In the genomic region with DNA sequence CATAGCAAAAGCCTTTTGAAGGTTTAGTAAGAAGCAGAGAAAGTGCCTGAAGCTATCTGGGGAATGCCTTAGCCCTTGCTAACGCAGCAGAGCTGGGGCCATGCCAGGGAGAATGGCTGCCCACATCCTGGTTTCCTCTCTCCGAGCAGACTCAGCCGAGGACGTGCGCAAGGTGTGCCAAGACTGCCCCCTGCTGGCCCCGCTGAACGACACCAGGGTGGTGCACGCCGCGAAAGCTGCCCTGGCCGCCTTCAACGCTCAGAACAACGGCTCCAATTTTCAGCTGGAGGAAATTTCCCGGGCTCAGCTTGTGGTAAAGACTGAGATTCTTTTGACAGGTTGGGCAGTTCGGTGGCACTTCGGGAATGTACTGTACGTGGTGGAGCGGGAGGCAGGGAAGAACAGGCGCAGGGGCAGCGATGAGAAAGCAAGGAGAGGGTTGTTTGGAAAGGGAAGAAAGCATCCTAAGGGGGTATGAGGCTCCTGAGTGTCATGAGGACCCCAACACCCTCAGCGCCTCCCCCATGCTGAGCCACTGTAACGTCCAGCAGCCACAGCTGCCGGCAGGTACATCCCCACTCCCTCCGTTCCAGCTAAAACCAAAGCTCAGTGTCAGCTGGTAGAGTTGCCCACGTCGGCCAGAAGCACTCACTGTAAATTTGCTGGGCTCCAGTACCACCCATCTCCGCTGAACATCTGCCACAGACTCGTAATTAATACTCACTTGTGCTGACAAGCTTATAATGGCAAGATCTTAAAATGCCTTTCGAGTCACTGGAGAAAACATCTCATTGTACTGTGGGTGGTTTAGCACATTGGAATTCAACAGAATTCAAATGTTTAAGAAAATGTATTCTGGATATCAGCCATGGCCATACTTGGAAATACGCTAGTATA, we compare ENCODE assay signal across 1 cellular context.
TF ChIP-seq lines count a peak whose summit lies in the region.

No MANE protein-coding gene starts in this region.

TF ChIP-seq in HepG2, 621 proteins besides CTCF, POLR2A, EP300 and RAD21 (continued from another document and continues in another):
- TF ChIP-seq, protein P1, sequence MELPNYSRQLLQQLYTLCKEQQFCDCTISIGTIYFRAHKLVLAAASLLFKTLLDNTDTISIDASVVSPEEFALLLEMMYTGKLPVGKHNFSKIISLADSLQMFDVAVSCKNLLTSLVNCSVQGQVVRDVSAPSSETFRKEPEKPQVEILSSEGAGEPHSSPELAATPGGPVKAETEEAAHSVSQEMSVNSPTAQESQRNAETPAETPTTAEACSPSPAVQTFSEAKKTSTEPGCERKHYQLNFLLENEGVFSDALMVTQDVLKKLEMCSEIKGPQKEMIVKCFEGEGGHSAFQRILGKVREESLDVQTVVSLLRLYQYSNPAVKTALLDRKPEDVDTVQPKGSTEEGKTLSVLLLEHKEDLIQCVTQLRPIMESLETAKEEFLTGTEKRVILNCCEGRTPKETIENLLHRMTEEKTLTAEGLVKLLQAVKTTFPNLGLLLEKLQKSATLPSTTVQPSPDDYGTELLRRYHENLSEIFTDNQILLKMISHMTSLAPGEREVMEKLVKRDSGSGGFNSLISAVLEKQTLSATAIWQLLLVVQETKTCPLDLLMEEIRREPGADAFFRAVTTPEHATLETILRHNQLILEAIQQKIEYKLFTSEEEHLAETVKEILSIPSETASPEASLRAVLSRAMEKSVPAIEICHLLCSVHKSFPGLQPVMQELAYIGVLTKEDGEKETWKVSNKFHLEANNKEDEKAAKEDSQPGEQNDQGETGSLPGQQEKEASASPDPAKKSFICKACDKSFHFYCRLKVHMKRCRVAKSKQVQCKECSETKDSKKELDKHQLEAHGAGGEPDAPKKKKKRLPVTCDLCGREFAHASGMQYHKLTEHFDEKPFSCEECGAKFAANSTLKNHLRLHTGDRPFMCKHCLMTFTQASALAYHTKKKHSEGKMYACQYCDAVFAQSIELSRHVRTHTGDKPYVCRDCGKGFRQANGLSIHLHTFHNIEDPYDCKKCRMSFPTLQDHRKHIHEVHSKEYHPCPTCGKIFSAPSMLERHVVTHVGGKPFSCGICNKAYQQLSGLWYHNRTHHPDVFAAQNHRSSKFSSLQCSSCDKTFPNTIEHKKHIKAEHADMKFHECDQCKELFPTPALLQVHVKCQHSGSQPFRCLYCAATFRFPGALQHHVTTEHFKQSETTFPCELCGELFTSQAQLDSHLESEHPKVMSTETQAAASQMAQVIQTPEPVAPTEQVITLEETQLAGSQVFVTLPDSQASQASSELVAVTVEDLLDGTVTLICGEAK (IDR thresholded peaks at IDR 0.05) = no peak
- TF ChIP-seq, protein P1 (CRISPR knock-in tag; IDR thresholded peaks at IDR 0.05) = no peak
- TF ChIP-seq ZHX2 (IDR thresholded peaks at IDR 0.05; ENCODE audit: low read depth) (no peak), ZHX2 (CRISPR knock-in tag; IDR thresholded peaks at IDR 0.05; ENCODE audit: borderline replicate concordance) (no peak), MAX (IDR thresholded peaks at IDR 0.05) (no peak), ZNF776 (CRISPR knock-in tag; IDR thresholded peaks at IDR 0.05) (no peak), PLRG1 (conservative IDR thresholded peaks at IDR 0.05) (no peak), SIN3B (IDR thresholded peaks at IDR 0.05; ENCODE audit: low read length) (no peak), ZNF383 (CRISPR knock-in tag; IDR thresholded peaks at IDR 0.05; ENCODE audit: borderline replicate concordance) (no peak), SNAPC2 (CRISPR knock-in tag; IDR thresholded peaks at IDR 0.05) (0 out of 2 replicates have a peak, but pooled peaks have one; percentile 77), CSRNP2 (CRISPR knock-in tag; conservative IDR thresholded peaks at IDR 0.05; ENCODE audit: low read depth) (no peak), AFF4 (CRISPR knock-in tag; IDR thresholded peaks at IDR 0.05) (no peak), ZNF101 (CRISPR knock-in tag; IDR thresholded peaks at IDR 0.05; ENCODE audit: borderline replicate concordance, low read depth) (no peak), SRSF9 (IDR thresholded peaks at IDR 0.05; ENCODE audit: borderline replicate concordance, insufficient read depth, low read depth, low read length, poor library complexity, severe bottlenecking) (no peak), PHB2 (IDR thresholded peaks at IDR 0.05; ENCODE audit: partially characterized antibody) (no peak), ZNF580 (CRISPR knock-in tag; IDR thresholded peaks at IDR 0.05; ENCODE audit: borderline replicate concordance, low read depth) (peak; percentile 66; the same call in 1 of the 2 replicates), KAT8 (CRISPR knock-in tag; IDR thresholded peaks at IDR 0.05) (peak; percentile 43; the same call in 1 of the 2 replicates)
- TF ChIP-seq, protein P2, sequence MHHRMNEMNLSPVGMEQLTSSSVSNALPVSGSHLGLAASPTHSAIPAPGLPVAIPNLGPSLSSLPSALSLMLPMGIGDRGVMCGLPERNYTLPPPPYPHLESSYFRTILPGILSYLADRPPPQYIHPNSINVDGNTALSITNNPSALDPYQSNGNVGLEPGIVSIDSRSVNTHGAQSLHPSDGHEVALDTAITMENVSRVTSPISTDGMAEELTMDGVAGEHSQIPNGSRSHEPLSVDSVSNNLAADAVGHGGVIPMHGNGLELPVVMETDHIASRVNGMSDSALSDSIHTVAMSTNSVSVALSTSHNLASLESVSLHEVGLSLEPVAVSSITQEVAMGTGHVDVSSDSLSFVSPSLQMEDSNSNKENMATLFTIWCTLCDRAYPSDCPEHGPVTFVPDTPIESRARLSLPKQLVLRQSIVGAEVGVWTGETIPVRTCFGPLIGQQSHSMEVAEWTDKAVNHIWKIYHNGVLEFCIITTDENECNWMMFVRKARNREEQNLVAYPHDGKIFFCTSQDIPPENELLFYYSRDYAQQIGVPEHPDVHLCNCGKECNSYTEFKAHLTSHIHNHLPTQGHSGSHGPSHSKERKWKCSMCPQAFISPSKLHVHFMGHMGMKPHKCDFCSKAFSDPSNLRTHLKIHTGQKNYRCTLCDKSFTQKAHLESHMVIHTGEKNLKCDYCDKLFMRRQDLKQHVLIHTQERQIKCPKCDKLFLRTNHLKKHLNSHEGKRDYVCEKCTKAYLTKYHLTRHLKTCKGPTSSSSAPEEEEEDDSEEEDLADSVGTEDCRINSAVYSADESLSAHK (CRISPR knock-in tag; IDR thresholded peaks at IDR 0.05; ENCODE audit: borderline replicate concordance) = no peak
- TF ChIP-seq, protein P3, sequence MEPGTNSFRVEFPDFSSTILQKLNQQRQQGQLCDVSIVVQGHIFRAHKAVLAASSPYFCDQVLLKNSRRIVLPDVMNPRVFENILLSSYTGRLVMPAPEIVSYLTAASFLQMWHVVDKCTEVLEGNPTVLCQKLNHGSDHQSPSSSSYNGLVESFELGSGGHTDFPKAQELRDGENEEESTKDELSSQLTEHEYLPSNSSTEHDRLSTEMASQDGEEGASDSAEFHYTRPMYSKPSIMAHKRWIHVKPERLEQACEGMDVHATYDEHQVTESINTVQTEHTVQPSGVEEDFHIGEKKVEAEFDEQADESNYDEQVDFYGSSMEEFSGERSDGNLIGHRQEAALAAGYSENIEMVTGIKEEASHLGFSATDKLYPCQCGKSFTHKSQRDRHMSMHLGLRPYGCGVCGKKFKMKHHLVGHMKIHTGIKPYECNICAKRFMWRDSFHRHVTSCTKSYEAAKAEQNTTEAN (CRISPR knock-in tag; conservative IDR thresholded peaks at IDR 0.05) = no peak
